In the genomic region with DNA sequence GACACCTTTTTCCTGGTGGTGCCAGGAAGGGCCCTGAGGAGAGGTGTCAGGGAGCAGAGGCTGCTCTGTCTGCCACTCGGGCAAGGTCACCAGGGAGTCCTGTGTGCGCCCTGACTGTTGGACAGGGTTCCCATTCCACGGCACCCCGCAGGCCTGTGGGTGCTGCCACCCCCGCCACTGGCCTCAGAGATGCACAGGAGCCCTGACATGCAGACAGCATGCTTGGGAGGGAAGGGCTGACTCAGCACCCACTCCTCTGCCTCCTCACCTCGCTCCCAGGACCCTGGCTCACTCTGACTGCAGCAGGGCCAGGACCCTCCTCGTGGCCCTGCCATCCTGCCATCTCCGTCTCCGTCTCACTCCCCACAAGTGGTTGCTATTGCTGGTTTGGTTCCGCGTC, we compare ENCODE assay signal across 20 cellular contexts. TPM values are rescaled to one million over a fixed set of nuclear protein-coding genes. Genes with fewer than 3 reads are reported as not detected.
DNase-seq lines count a peak whose midpoint lies in the region; ATAC-seq, FAIRE-seq and TF ChIP-seq lines count a peak whose summit lies in the region.
"Had no signal": no experiment of that assay in that cellular context is flagged by ENCODE, and none has a peak within 500 bp of the region (broad histone marks: within the 10 kb centered on the region; RNA-seq: fewer than 3 reads in every experiment).

No MANE protein-coding gene starts in this region.

- H3K9ac ChIP-seq in K562 (ENCODE audit: insufficient read depth in 1 of 2, low read depth in 2 of 2, low read length in 2 of 2) (no peak overlapping the region; a peak in 1 of 4 replicates), neuronal stem cell (ENCODE audit: low read depth, low read length, poor library complexity) (no peak overlapping the region)
- H3K9ac ChIP-seq: KMS-11 had no signal

- intact Hi-C loops in K562 (cut with micrococcal nuclease), result no loop called here
- intact Hi-C loops in Right ventricle myocardium inferior (cut with DNase I), result no loop called here

- H3K9me3 ChIP-seq in A549 (no peaks in the 10 kb centered on the region), HEK293 (ENCODE audit: control insufficient read depth, insufficient read depth, low read depth, low read length) (no peaks in the 10 kb centered on the region), K562 (replicated peaks; ENCODE audit: control insufficient read depth, insufficient read depth, low read depth, low read length) (no peaks in the 10 kb centered on the region), neuronal stem cell (replicated peaks in 1 of 2; ENCODE audit: control insufficient read depth in 2 of 2, insufficient read depth in 1 of 2, low read depth in 1 of 2, low read length in 2 of 2) (no peaks in the 10 kb centered on the region)
- H3K9me3 ChIP-seq: BE2C, HAP-1 had no signal

- H3K27me3 ChIP-seq in K562 (ENCODE audit: control insufficient read depth in 2 of 2, insufficient read depth in 2 of 2, low read length in 2 of 2), result no peaks in the 10 kb centered on the region
- H3K27me3 ChIP-seq in neuronal stem cell (ENCODE audit: control insufficient read depth in 3 of 3, insufficient read depth in 3 of 3, low read depth in 1 of 3, low read length in 3 of 3), result no peaks in the 10 kb centered on the region
- H3K27me3 ChIP-seq: BE2C had no signal

- POLR2A ChIA-PET in A549 (lab: Yijun Ruan, JAX) (no interaction called here), HEK293 (lab: Yijun Ruan, JAX) (no interaction called here), K562 (lab: Yijun Ruan, JAX) (no interaction called here)

- H4K91ac ChIP-seq in neuronal stem cell (ENCODE audit: low read depth, low read length, poor library complexity), result no peak overlapping the region

- TF ChIP-seq EP300 in A549 (IDR thresholded peaks at IDR 0.05), result no peak
- TF ChIP-seq EP300 in K562 (IDR thresholded peaks at IDR 0.05; ENCODE audit: low read length), result no peak

- TF ChIP-seq POLR2A in A549 (IDR thresholded peaks at IDR 0.05; ENCODE audit: low read length), result no peak
- TF ChIP-seq POLR2A in K562 (conservative IDR thresholded peaks at IDR 0.05), result no peak

- H4K20me1 ChIP-seq in K562 (replicated peaks; ENCODE audit: control insufficient read depth, insufficient read depth, low read length), result no peaks in the 10 kb centered on the region

- H3K4me3 ChIP-seq in A549, result no peak overlapping the region
- no peak overlapping the region for H3K4me3 ChIP-seq in HEK293 (ENCODE audit: low read depth, low read length)
- H3K4me3 ChIP-seq in K562, result no peak overlapping the region
- peak overlapping the region in 1 of 2 donors; percentile 18 for H3K4me3 ChIP-seq in neuronal stem cell (ENCODE audit: low read length in 2 of 2)
- H3K4me3 ChIP-seq: HAP-1 had no signal

- no peak for DNase-seq in A549 (ENCODE audit: low read depth in 1 of 2, low spot score in 1 of 2)
- no peak for DNase-seq in K562 (ENCODE audit: extremely low read depth in 1 of 4, low spot score in 3 of 4)
- no peak for DNase-seq in neuronal stem cell (ENCODE audit: low spot score)
- DNase-seq in Right ventricle myocardium inferior (ENCODE audit: missing footprints), result no peak
- DNase-seq: BE2C; CD4-positive, alpha-beta memory T cell; DMS153; DMS79 treated with DMSO at 0.1 percent for 48 hours; EL; GOT3; HFFc6 had no signal

- no TSS peak for BruUV-seq in K562 (replicated peaks; lab: Mats Ljungman, UMichigan)

- H3K27ac ChIP-seq in A549 (no peak overlapping the region), HEK293 (ENCODE audit: extremely low read depth, low read depth, low read length) (no peak overlapping the region), K562 (ENCODE audit: extremely low read depth, low read depth, low read length) (no peak overlapping the region), neuronal stem cell (replicated peaks; ENCODE audit: low read length) (no peak overlapping the region)
- H3K27ac ChIP-seq: C4-2B, KMS-11 had no signal

- no peaks in the 10 kb centered on the region for H3K9me1 ChIP-seq in K562 (ENCODE audit: control insufficient read depth, insufficient read depth, low read length)

- H3K79me2 ChIP-seq in K562 (ENCODE audit: control insufficient read depth, insufficient read depth, low read length), result no peaks in the 10 kb centered on the region

- no peak overlapping the region for H3K14ac ChIP-seq in neuronal stem cell (ENCODE audit: low read length)

- no peak overlapping the region for H2BK120ac ChIP-seq in neuronal stem cell (ENCODE audit: low read depth, low read length)

- no peak overlapping the region for H2BK15ac ChIP-seq in neuronal stem cell (ENCODE audit: low read length)

- 86% methylated on average over 11 of the region's 11 CpGs for WGBS in A549 (ENCODE audit: missing lambda C conversion rate)
- WGBS in K562 (ENCODE audit: insufficient coverage, low coverage, missing lambda C conversion rate), result 96% methylated on average over 10 of the region's 11 CpGs
- WGBS in neuronal stem cell (ENCODE audit: extremely low coverage in 2 of 2, insufficient read length in 2 of 2, insufficient replicate concordance in 1 of 2), 2 donors, result no CpG with 5 or more reads among the region's 11 CpGs

- H2AK5ac ChIP-seq in neuronal stem cell (ENCODE audit: low read depth, low read length), result no peak overlapping the region

- H2BK5ac ChIP-seq in neuronal stem cell (ENCODE audit: low read length), result peak overlapping the region; percentile 75

- H3K36me3 ChIP-seq in HEK293 (ENCODE audit: control insufficient read depth in 2 of 2, insufficient read depth in 1 of 2, low read length in 2 of 2), result peaks cover 14 to 87% of the 10 kb centered on the region in 2 experiments; a peak in 2 of 3 replicates
- H3K36me3 ChIP-seq in K562 (ENCODE audit: control insufficient read depth, insufficient read depth, low read length), result peaks cover 73% of the 10 kb centered on the region; the same call in 2 of the 3 replicates
- peaks cover 73 to 91% of the 10 kb centered on the region in 2 donors for H3K36me3 ChIP-seq in neuronal stem cell (replicated peaks in 1 of 2; ENCODE audit: control insufficient read depth in 2 of 2, insufficient read depth in 2 of 2, low read length in 2 of 2)

- no peak overlapping the region for H2BK12ac ChIP-seq in neuronal stem cell (ENCODE audit: low read length)

- CTCF ChIA-PET in A549 (lab: Yijun Ruan, JAX), result interaction anchor here (1.6 kb wide), 1 partner anchor 16 kb away, joined by 4 read pairs; no protein-coding TSS in a partner anchor
- CTCF ChIA-PET in HEK293 (lab: Yijun Ruan, JAX), result interaction anchor here (0.5 kb wide), 1 partner anchor 21 kb away, joined by 3 read pairs; no protein-coding TSS in a partner anchor
- CTCF ChIA-PET in K562 (lab: Yijun Ruan, JAX; ENCODE audit: low intra/inter-chr PET ratio), result no interaction called here

- H2AFZ ChIP-seq in K562 (ENCODE audit: low read depth, low read length) (no peak overlapping the region), neuronal stem cell (ENCODE audit: low read length) (no peak overlapping the region)

- TF ChIP-seq CTCF in A549 (IDR thresholded peaks at IDR 0.05) (no peak), HEK293 (tag by site-specific recombination; IDR thresholded peaks at IDR 0.05) (no peak), K562 (IDR thresholded peaks at IDR 0.05 in 2 of 3, conservative IDR thresholded peaks at IDR 0.05 in 1 of 3; ENCODE audit: insufficient read depth in 2 of 3, low read depth in 1 of 3, low read length in 3 of 3) (no peak)

- H4K8ac ChIP-seq in neuronal stem cell (ENCODE audit: low read depth, low read length), result no peak overlapping the region

- ATAC-seq in A549, result no peak
- ATAC-seq in K562, result no peak
- ATAC-seq in Right ventricle myocardium inferior, result no peak
- no peak for ATAC-seq in HG03175 (IDR thresholded peaks at IDR 0.05; ENCODE audit: unreplicated experiment)
- ATAC-seq in GM18517 (IDR thresholded peaks at IDR 0.05; ENCODE audit: unreplicated experiment), result no peak

- no peak overlapping the region for H3K23ac ChIP-seq in neuronal stem cell (ENCODE audit: low read depth, low read length, poor library complexity)

- H3K18ac ChIP-seq in neuronal stem cell (ENCODE audit: low read length), result no peak overlapping the region

- no peak for FAIRE-seq in A549 (lab: Jason Lieb, UNC)
- FAIRE-seq in K562 (lab: Jason Lieb, UNC), result no peak
- FAIRE-seq: A204.1, D721Med, G401.6 had no signal

- TF ChIP-seq RAD21 in A549 (conservative IDR thresholded peaks at IDR 0.05 in 1 of 2, IDR thresholded peaks at IDR 0.05 in 1 of 2), result no peak
- TF ChIP-seq RAD21 in K562 (CRISPR knock-in tag; conservative IDR thresholded peaks at IDR 0.05 in 1 of 2, IDR thresholded peaks at IDR 0.05 in 1 of 2), result no peak

- no peak overlapping the region for H3K4ac ChIP-seq in neuronal stem cell (ENCODE audit: low read length)

- no peaks in the 10 kb centered on the region for H3K4me1 ChIP-seq in A549
- no peaks in the 10 kb centered on the region for H3K4me1 ChIP-seq in HEK293 (ENCODE audit: control insufficient read depth, insufficient read depth, low read length)
- H3K4me1 ChIP-seq in K562 (replicated peaks in 1 of 2; ENCODE audit: control insufficient read depth in 2 of 2, insufficient read depth in 2 of 2, low read length in 2 of 2), result peaks cover 0 to 29% of the 10 kb centered on the region in 2 experiments; a peak in 2 of 5 replicates
- no peaks in the 10 kb centered on the region for H3K4me1 ChIP-seq in neuronal stem cell (ENCODE audit: control insufficient read depth in 2 of 2, insufficient read depth in 1 of 2, low read depth in 1 of 2, low read length in 2 of 2)
- H3K4me1 ChIP-seq: BE2C, HAP-1 had no signal

- peaks cover 5% of the 10 kb centered on the region for H3K79me1 ChIP-seq in neuronal stem cell (ENCODE audit: low read depth, low read length)

- in situ Hi-C loops in K562 (cut with MboI), result no loop called here

- H3K4me2 ChIP-seq in A549, result no peak overlapping the region
- no peak overlapping the region for H3K4me2 ChIP-seq in K562 (ENCODE audit: insufficient read depth, low read length)
- H3K4me2 ChIP-seq in neuronal stem cell (ENCODE audit: insufficient read depth, low read length, poor library complexity, severe bottlenecking), result no peak overlapping the region
- H3K4me2 ChIP-seq: KMS-11 had no signal

RNA-seq across cellular contexts. Expression of a gene that starts 25.3 kb away (rescaled TPM):
- polyA plus RNA-seq in A549 (2011; rRNA removed) (8.5 and 14.0 TPM in 2 replicates), A549 (2017; fragmentation: RNase III; extraction: RNeasy Plus Mini Kit Qiagen cat#74134 plus additional on column Dnase treatment) (10.0 to 11.6 TPM (median 11.5 TPM) in 3 replicates), K562 (2011; rRNA removed) (21.0 and 34.2 TPM in 2 replicates), K562 (2014; fragmentation: Illumina TruSeq; extraction: Trizol) (19.4 and 22.5 TPM in 2 replicates), K562 (2014; fragmentation: Nextera tagmentation; extraction: Ambion mirVana) (1 to 10 TPM; 1.2 to 1.4 TPM), K562 (2014; rRNA removed) (27.4 and 31.4 TPM in 2 replicates)
- 9.2 and 15.5 TPM in 2 replicates for polyA plus RNA-seq in A549 (2012; cell fraction: cytosol; rRNA removed)
- 41.9 and 56.4 TPM in 2 replicates for polyA plus RNA-seq in A549 (2012; cell fraction: nucleus; rRNA removed)
- polyA minus RNA-seq in A549 (2011; rRNA and poly(A)+ RNA removed), result 35.7 and 41.3 TPM in 2 replicates
- 132 and 299 TPM in 2 replicates for total RNA-seq in K562 (2011; cell fraction: chromatin; rRNA removed; ENCODE audit: low replicate concordance)
- 154 and 168 TPM in 2 replicates for total RNA-seq in K562 (2011; cell fraction: nucleolus; rRNA removed)
- 141 and 151 TPM in 2 replicates for total RNA-seq in K562 (2011; cell fraction: nucleoplasm; rRNA removed)
- total RNA-seq in K562 (2014; rRNA removed) (21.1 and 24.1 TPM in 2 replicates), K562 (2014; rRNA removed; fragmentation: Illumina TruSeq; extraction: Trizol) (10.0 and 12.0 TPM in 2 replicates), K562 (2015; rRNA removed; fragmentation: Illumina TruSeq; extraction: Trizol) (17.2 and 17.8 TPM in 2 replicates), K562 (2021) (43.4 and 48.1 TPM in 2 replicates), Right ventricle myocardium inferior (31.8 TPM)
- polyA plus RNA-seq in K562 (2011; cell fraction: cytosol; rRNA removed), result 25.3 and 40.5 TPM in 2 replicates
- polyA plus RNA-seq in K562 (2011; cell fraction: nucleus; rRNA removed), result 83.2 and 123 TPM in 2 replicates
- polyA plus RNA-seq in K562 (2012), result 30.0 and 42.5 TPM in 2 replicates
- 23.0 and 45.7 TPM in 2 replicates for polyA minus RNA-seq in K562 (2011; rRNA and poly(A)+ RNA removed)
- 28.1 and 43.8 TPM in 2 replicates for polyA minus RNA-seq in K562 (2011; cell fraction: cytosol; rRNA and poly(A)+ RNA removed)
- 55.9 and 63.5 TPM in 2 replicates for polyA minus RNA-seq in K562 (2011; cell fraction: nucleus; rRNA and poly(A)+ RNA removed)
- polyA plus RNA-seq in neuronal stem cell (2013, experiment 1 of 2), result 17.0 TPM
- polyA plus RNA-seq in neuronal stem cell (2013, experiment 2 of 2), result 17.6 TPM

RNA-seq across cellular contexts. Expression of a gene that starts 25.7 kb away (rescaled TPM):
- 17.6 and 21.9 TPM in 2 replicates for polyA plus RNA-seq in A549 (2011; rRNA removed)
- polyA plus RNA-seq in A549 (2012; cell fraction: cytosol; rRNA removed), result 24.0 and 24.9 TPM in 2 replicates
- polyA plus RNA-seq in A549 (2012; cell fraction: nucleus; rRNA removed), result 45.5 TPM in 2 replicates
- 27.4 to 30.0 TPM (median 30.0 TPM) in 3 replicates for polyA plus RNA-seq in A549 (2017; fragmentation: RNase III; extraction: RNeasy Plus Mini Kit Qiagen cat#74134 plus additional on column Dnase treatment)
- 24.0 and 27.0 TPM in 2 replicates for polyA minus RNA-seq in A549 (2011; rRNA and poly(A)+ RNA removed)
- 90.2 and 178 TPM in 2 replicates for total RNA-seq in K562 (2011; cell fraction: chromatin; rRNA removed; ENCODE audit: low replicate concordance)
- 124 and 128 TPM in 2 replicates for total RNA-seq in K562 (2011; cell fraction: nucleolus; rRNA removed)
- total RNA-seq in K562 (2011; cell fraction: nucleoplasm; rRNA removed), result 77.5 and 85.2 TPM in 2 replicates
- 40.4 and 44.6 TPM in 2 replicates for total RNA-seq in K562 (2014; rRNA removed)
- total RNA-seq in K562 (2014; rRNA removed; fragmentation: Illumina TruSeq; extraction: Trizol), result 16.8 and 17.9 TPM in 2 replicates
- total RNA-seq in K562 (2015; rRNA removed; fragmentation: Illumina TruSeq; extraction: Trizol), result 32.4 and 34.3 TPM in 2 replicates
- total RNA-seq in K562 (2021), result 45.0 and 53.3 TPM in 2 replicates
- 28.5 and 30.6 TPM in 2 replicates for polyA plus RNA-seq in K562 (2011; rRNA removed)
- polyA plus RNA-seq in K562 (2011; cell fraction: cytosol; rRNA removed), result 20.8 and 33.6 TPM in 2 replicates
- 96.6 and 109 TPM in 2 replicates for polyA plus RNA-seq in K562 (2011; cell fraction: nucleus; rRNA removed)
- 43.7 and 43.9 TPM in 2 replicates for polyA plus RNA-seq in K562 (2012)
- 35.0 and 36.7 TPM in 2 replicates for polyA plus RNA-seq in K562 (2014; fragmentation: Illumina TruSeq; extraction: Trizol)
- polyA plus RNA-seq in K562 (2014; fragmentation: Nextera tagmentation; extraction: Ambion mirVana), result 1 to 10 TPM; 1.0 to 1.9 TPM
- 41.0 and 48.9 TPM in 2 replicates for polyA plus RNA-seq in K562 (2014; rRNA removed)
- 19.3 and 21.7 TPM in 2 replicates for polyA minus RNA-seq in K562 (2011; rRNA and poly(A)+ RNA removed)
- 21.6 and 25.8 TPM in 2 replicates for polyA minus RNA-seq in K562 (2011; cell fraction: cytosol; rRNA and poly(A)+ RNA removed)
- polyA minus RNA-seq in K562 (2011; cell fraction: nucleus; rRNA and poly(A)+ RNA removed), result 28.8 and 51.3 TPM in 2 replicates
- 53.3 TPM for polyA plus RNA-seq in neuronal stem cell (2013, experiment 1 of 2)
- 55.9 TPM for polyA plus RNA-seq in neuronal stem cell (2013, experiment 2 of 2)
- total RNA-seq in Right ventricle myocardium inferior, result 34.9 TPM

RNA-seq across cellular contexts. Expression of a gene that starts 59.5 kb away (rescaled TPM):
- polyA plus RNA-seq in A549 (2011; rRNA removed) (12.5 and 25.2 TPM in 2 replicates), A549 (2017; fragmentation: RNase III; extraction: RNeasy Plus Mini Kit Qiagen cat#74134 plus additional on column Dnase treatment) (28.4 to 29.3 TPM (median 28.9 TPM) in 3 replicates), K562 (2011; rRNA removed) (25.4 and 33.0 TPM in 2 replicates), K562 (2014; fragmentation: Illumina TruSeq; extraction: Trizol) (44.2 and 80.9 TPM in 2 replicates), K562 (2014; fragmentation: Nextera tagmentation; extraction: Ambion mirVana) (1 to 10 TPM; 2.4 to 5.1 TPM), K562 (2014; rRNA removed) (88.4 and 112 TPM in 2 replicates)
- polyA plus RNA-seq in A549 (2012; cell fraction: cytosol; rRNA removed), result 29.4 and 31.6 TPM in 2 replicates
- polyA plus RNA-seq in A549 (2012; cell fraction: nucleus; rRNA removed), result 31.3 and 36.8 TPM in 2 replicates
- 11.7 and 12.7 TPM in 2 replicates for polyA minus RNA-seq in A549 (2011; rRNA and poly(A)+ RNA removed)
- total RNA-seq in K562 (2011; cell fraction: chromatin; rRNA removed; ENCODE audit: low replicate concordance), result 64.2 and 71.9 TPM in 2 replicates
- total RNA-seq in K562 (2011; cell fraction: nucleolus; rRNA removed), result 40.3 and 42.0 TPM in 2 replicates
- total RNA-seq in K562 (2011; cell fraction: nucleoplasm; rRNA removed), result 44.1 and 58.8 TPM in 2 replicates
- total RNA-seq in K562 (2014; rRNA removed) (114 and 141 TPM in 2 replicates), K562 (2014; rRNA removed; fragmentation: Illumina TruSeq; extraction: Trizol) (36.3 and 39.2 TPM in 2 replicates), K562 (2015; rRNA removed; fragmentation: Illumina TruSeq; extraction: Trizol) (61.2 and 65.5 TPM in 2 replicates), K562 (2021) (215 and 226 TPM in 2 replicates), Right ventricle myocardium inferior (25.9 TPM)
- 21.1 and 45.0 TPM in 2 replicates for polyA plus RNA-seq in K562 (2011; cell fraction: cytosol; rRNA removed)
- 23.6 and 33.3 TPM in 2 replicates for polyA plus RNA-seq in K562 (2011; cell fraction: nucleus; rRNA removed)
- 44.9 and 60.8 TPM in 2 replicates for polyA plus RNA-seq in K562 (2012)
- polyA minus RNA-seq in K562 (2011; rRNA and poly(A)+ RNA removed), result 33.1 and 40.4 TPM in 2 replicates
- 55.4 and 91.3 TPM in 2 replicates for polyA minus RNA-seq in K562 (2011; cell fraction: cytosol; rRNA and poly(A)+ RNA removed)
- 12.5 and 17.4 TPM in 2 replicates for polyA minus RNA-seq in K562 (2011; cell fraction: nucleus; rRNA and poly(A)+ RNA removed)
- 59.3 TPM for polyA plus RNA-seq in neuronal stem cell (2013, experiment 1 of 2)
- polyA plus RNA-seq in neuronal stem cell (2013, experiment 2 of 2), result 61.3 TPM
